Comparison of ENCODE assay signal across 16 cellular contexts in the genomic region with DNA sequence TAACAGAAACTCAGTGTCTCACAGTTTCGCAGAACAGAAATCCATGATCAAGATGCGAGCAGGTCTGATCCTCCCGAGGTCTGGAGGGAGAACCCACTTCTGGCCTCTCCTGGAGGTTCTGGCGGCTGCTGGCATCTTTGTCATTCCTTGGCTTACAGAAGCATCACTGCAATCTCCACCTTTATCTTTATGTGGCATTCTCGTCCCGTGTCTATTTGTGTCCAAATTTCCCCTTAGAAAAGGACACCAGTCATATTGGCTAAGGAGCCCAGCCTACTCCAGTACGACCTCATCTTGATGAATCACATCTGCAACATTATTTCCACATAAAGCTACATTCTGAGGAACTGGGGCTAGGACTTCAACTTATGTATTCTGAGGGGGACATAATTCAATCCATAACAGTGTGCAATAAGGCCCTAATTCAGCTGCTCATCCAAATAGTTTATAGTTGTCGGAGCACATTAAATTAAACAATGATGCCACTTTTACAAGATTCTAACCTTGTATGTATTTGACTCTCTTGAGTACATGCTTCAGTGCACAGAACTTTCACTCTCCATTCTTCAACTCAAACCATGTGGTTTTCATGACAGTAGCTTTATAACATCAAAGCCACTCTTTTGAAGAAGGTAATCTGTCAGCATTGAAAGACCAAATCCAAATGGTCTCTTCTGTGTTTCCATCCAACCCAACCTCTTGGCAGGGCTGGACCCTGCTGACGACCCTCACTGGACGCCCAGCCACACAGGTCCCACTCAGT.
DNase-seq lines count a peak whose midpoint lies in the region; ATAC-seq and FAIRE-seq lines count a peak whose summit lies in the region.
"Had no signal": no experiment of that assay in that cellular context is flagged by ENCODE, and none has a peak within 500 bp of the region (broad histone marks: within the 10 kb centered on the region; RNA-seq: fewer than 3 reads in every experiment).

No MANE protein-coding gene starts in this region.

- no peaks in the 10 kb centered on the region for H3K79me1 ChIP-seq in trophoblast cell (ENCODE audit: low read length)

- H3K4me3 ChIP-seq in trophoblast cell (ENCODE audit: low read depth, low read length): no peak overlapping the region
- H3K4me3 ChIP-seq: left lung had no signal

- peaks cover 0 to 2% of the 10 kb centered on the region in 2 experiments for H3K36me3 ChIP-seq in trophoblast cell (ENCODE audit: control insufficient read depth in 1 of 2, insufficient read depth in 2 of 2, low read length in 2 of 2)

- no peaks in the 10 kb centered on the region for H3K9me3 ChIP-seq in trophoblast cell (ENCODE audit: insufficient read depth, low read depth, low read length)
- H3K9me3 ChIP-seq: left lung had no signal

- no peak overlapping the region for H2BK12ac ChIP-seq in trophoblast cell (ENCODE audit: low read length)

- H2AK5ac ChIP-seq in trophoblast cell (ENCODE audit: low read length): no peak overlapping the region

- H2BK120ac ChIP-seq in trophoblast cell (ENCODE audit: insufficient read depth, low read length, poor library complexity): no peak overlapping the region

- H3K4me2 ChIP-seq in trophoblast cell (ENCODE audit: low read length): no peak overlapping the region

- no peak overlapping the region for H2AFZ ChIP-seq in trophoblast cell (ENCODE audit: insufficient read depth, low read length, poor library complexity)

- H3K27me3 ChIP-seq in trophoblast cell (ENCODE audit: insufficient read depth, low read length): no peaks in the 10 kb centered on the region
- H3K27me3 ChIP-seq: left lung had no signal

- DNase-seq in GM19239 (ENCODE audit: insufficient read length, low spot score) (no peak), trophoblast cell (peak; percentile 45 to 77), OCI-M2 (lab: John Stamatoyannopoulos, UW; ENCODE audit: unreplicated experiment) (no peak), HPDE6-E6E7 (ENCODE audit: extremely low spot score) (no peak)
- no peak for DNase-seq in activated CD4-positive, CD25-positive, alpha-beta regulatory T cell (lab: John Stamatoyannopoulos, UW)
- DNase-seq: activated CD4-positive, alpha-beta T cell treated with anti-CD3 and anti-CD28 coated beads for 4 hours; activated T-cell treated with anti-CD3 and anti-CD28 coated beads, Interleukin-2, amount 50 U/mL, for 72 hours; effector CD4-positive, alpha-beta T cell; IMR-90; left lung; NCI-H2081 treated with DMSO at 0.1 percent for 48 hours; NK-92 treated with Interleukin-12 subunit alpha and Interleukin-12 subunit beta, amount 100 ng/mL, for 24 hours had no signal

- ATAC-seq in HG02642 (IDR thresholded peaks at IDR 0.05; ENCODE audit: poor library complexity, unreplicated experiment): peak; percentile 53
- ATAC-seq in HG03521 (IDR thresholded peaks at IDR 0.05; ENCODE audit: unreplicated experiment): peak; percentile 70
- ATAC-seq: activated T-cell treated with anti-CD3 and anti-CD28 coated beads, Interleukin-2, amount 50 U/mL, for 72 hours; left lung; natural killer cell treated with Interleukin-12 subunit alpha and Interleukin-12 subunit beta and Interleukin-15 and Interleukin-18, amount 100 ng/mL, for 72 hours had no signal

- FAIRE-seq in GM19239 (lab: Jason Lieb, UNC): peak; percentile 28
- FAIRE-seq: astrocyte had no signal

- H4K12ac ChIP-seq in trophoblast cell (ENCODE audit: low read depth, low read length): no peak overlapping the region

- H4K91ac ChIP-seq in trophoblast cell (ENCODE audit: low read depth, low read length): no peak overlapping the region

- no peak overlapping the region for H2BK5ac ChIP-seq in trophoblast cell (ENCODE audit: low read depth, low read length, poor library complexity)

- no peak overlapping the region for H3K27ac ChIP-seq in trophoblast cell (ENCODE audit: low read depth, low read length)
- H3K27ac ChIP-seq: left lung had no signal

- H3K4ac ChIP-seq in trophoblast cell (ENCODE audit: low read depth, low read length): no peak overlapping the region

- H4K8ac ChIP-seq in trophoblast cell (ENCODE audit: low read depth, low read length): no peak overlapping the region

- H3K9ac ChIP-seq in trophoblast cell (ENCODE audit: low read length): no peak overlapping the region

- no peaks in the 10 kb centered on the region for H3K79me2 ChIP-seq in trophoblast cell (ENCODE audit: control insufficient read depth, insufficient read depth, low read length, poor library complexity)

- no peak overlapping the region for H3K18ac ChIP-seq in trophoblast cell (ENCODE audit: low read length)

- H3K23ac ChIP-seq in trophoblast cell (ENCODE audit: low read length): no peak overlapping the region

- peaks cover 4 to 7% of the 10 kb centered on the region in 2 experiments for H3K4me1 ChIP-seq in trophoblast cell (ENCODE audit: control insufficient read depth in 1 of 2, insufficient read depth in 2 of 2, low read length in 2 of 2)

- WGBS in trophoblast cell (ENCODE audit: extremely low coverage, insufficient coverage, insufficient read length): no CpG with 5 or more reads among the region's 10 CpGs

- no peak overlapping the region for H3K14ac ChIP-seq in trophoblast cell (ENCODE audit: low read length)

Comparison
In these comparisons a context has a peak if more than half of its experiments do, and no peak if none do; other contexts are left out.
1. DNase-seq: peak in trophoblast cell (2 of 2); none in GM19239 (single experiment), OCI-M2 (single experiment), HPDE6-E6E7 (single experiment) and activated CD4-positive, CD25-positive, alpha-beta regulatory T cell (0 of 4).